23 cellular contexts compared by ENCODE assay signal in the genomic region with DNA sequence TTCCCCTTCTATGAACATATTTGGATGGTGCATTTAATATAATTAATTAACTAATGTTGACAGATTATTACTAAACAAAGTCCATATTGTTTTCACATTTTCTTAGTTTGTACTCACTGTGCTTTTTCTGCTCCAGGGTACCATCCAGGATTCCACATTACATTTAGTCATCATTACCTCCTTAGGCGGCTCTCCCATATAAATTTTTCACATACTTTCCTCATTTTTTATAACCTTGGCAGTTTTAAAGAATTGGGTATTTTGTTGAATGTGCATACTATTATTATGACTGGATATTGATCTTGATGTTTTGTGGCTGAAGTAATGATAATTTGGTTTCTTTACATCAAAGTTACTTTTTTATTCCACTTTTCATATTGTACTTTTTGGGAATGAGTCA.
DNase-seq lines count a peak whose midpoint lies in the region; ATAC-seq, FAIRE-seq and TF ChIP-seq lines count a peak whose summit lies in the region.
"Had no signal": no experiment of that assay in that cellular context is flagged by ENCODE, and none has a peak within 500 bp of the region (broad histone marks: within the 10 kb centered on the region; RNA-seq: fewer than 3 reads in every experiment).

No MANE protein-coding gene starts in this region.

- no peak for FAIRE-seq in keratinocyte (lab: Jason Lieb, UNC)
- FAIRE-seq: D721Med, GM12892, HepG2 had no signal

- no peak overlapping the region for H3K4me2 ChIP-seq in keratinocyte (ENCODE audit: control insufficient read depth, extremely low read depth, insufficient read depth, low read depth, low read length)
- H3K4me2 ChIP-seq: GM23338 had no signal

- H3K9me1 ChIP-seq in keratinocyte (ENCODE audit: control insufficient read depth, extremely low read depth, insufficient read depth, low read length), result no peaks in the 10 kb centered on the region

- H3K4me3 ChIP-seq in adipocyte (ENCODE audit: low read length), result no peak overlapping the region
- H3K4me3 ChIP-seq in keratinocyte (ENCODE audit: control insufficient read depth in 2 of 3, extremely low read depth in 1 of 3, insufficient read depth in 2 of 3, low read depth in 1 of 3, low read length in 3 of 3), result no peak overlapping the region
- H3K4me3 ChIP-seq: GM23338 had no signal

- dilution Hi-C loops in keratinocyte (cut with MboI; ENCODE audit: extremely low pct_ligation_motif_present, low sequenced_read_pairs), result no loop called here

- no peak overlapping the region for H2AFZ ChIP-seq in keratinocyte (ENCODE audit: control insufficient read depth, low read length)
- H2AFZ ChIP-seq: GM23338 had no signal

- H3K36me3 ChIP-seq in adipocyte (ENCODE audit: control insufficient read depth, insufficient read depth, low read length, severe bottlenecking) (no peaks in the 10 kb centered on the region), keratinocyte (ENCODE audit: control insufficient read depth in 2 of 2, extremely low read depth in 1 of 2, insufficient read depth in 2 of 2, low read length in 2 of 2) (no peaks in the 10 kb centered on the region)
- H3K36me3 ChIP-seq: BE2C had no signal

- ATAC-seq in left lobe of liver (no peak), HG03280 (IDR thresholded peaks at IDR 0.05; ENCODE audit: unreplicated experiment) (no peak)
- ATAC-seq: GM23338, HCT116, HepG2 had no signal

- H4K20me1 ChIP-seq in keratinocyte (ENCODE audit: control insufficient read depth, extremely low read depth, insufficient read depth, low read length), result no peaks in the 10 kb centered on the region

- H3K4me1 ChIP-seq in adipocyte (ENCODE audit: control insufficient read depth, insufficient read depth, low read length) (no peaks in the 10 kb centered on the region), keratinocyte (ENCODE audit: control insufficient read depth, extremely low read depth, insufficient read depth, low read length) (peaks cover 7% of the 10 kb centered on the region)
- H3K4me1 ChIP-seq: BE2C, Caco-2 had no signal

- TF ChIP-seq CTCF in keratinocyte (optimal IDR thresholded peaks at IDR 0.05 in 1 of 3, IDR thresholded peaks at IDR 0.05 in 1 of 3, conservative IDR thresholded peaks at IDR 0.05 in 1 of 3; ENCODE audit: extremely low read depth in 1 of 3, insufficient read depth in 2 of 3, low read length in 3 of 3), result no peak

- H3K27me3 ChIP-seq in adipocyte (replicated peaks; ENCODE audit: control insufficient read depth, insufficient read depth, low read length), result no peaks in the 10 kb centered on the region
- H3K27me3 ChIP-seq in keratinocyte (ENCODE audit: control insufficient read depth, extremely low read depth, insufficient read depth, low read length), result no peaks in the 10 kb centered on the region
- H3K27me3 ChIP-seq: BE2C had no signal

- H3K9ac ChIP-seq in adipocyte (ENCODE audit: low read length), result no peak overlapping the region
- no peak overlapping the region for H3K9ac ChIP-seq in keratinocyte (ENCODE audit: control insufficient read depth, extremely low read depth, insufficient read depth, low read length)

- DNase-seq in ELR (ENCODE audit: low read depth), result peak; percentile 53
- DNase-seq in HS-5 (ENCODE audit: low read depth), result peak; percentile 38
- peak; percentile 15 for DNase-seq in adipocyte (ENCODE audit: low read depth)
- peak; percentile 19 for DNase-seq in keratinocyte (ENCODE audit: low read depth, low spot score)
- no peak for DNase-seq in left lobe of liver (ENCODE audit: low spot score)
- DNase-seq in putamen (ENCODE audit: low spot score), result no peak
- DNase-seq: ACHN; BE2C; C1 segment of cervical spinal cord; Caco-2; CD4-positive, CD25-positive, alpha-beta regulatory T cell; CD8-positive, alpha-beta memory T cell; GDM1; H7; HFFc6; KBM-7 had no signal

- H3K9me3 ChIP-seq in adipocyte (ENCODE audit: control insufficient read depth, low read length) (no peaks in the 10 kb centered on the region), keratinocyte (ENCODE audit: control insufficient read depth, low read depth, low read length) (no peaks in the 10 kb centered on the region)
- H3K9me3 ChIP-seq: BE2C, Caco-2 had no signal

- no peaks in the 10 kb centered on the region for H3K79me2 ChIP-seq in keratinocyte (ENCODE audit: control insufficient read depth, insufficient read depth, low read length)

- no peak overlapping the region for H3K27ac ChIP-seq in keratinocyte (ENCODE audit: control insufficient read depth, insufficient read depth, low read length)
- H3K27ac ChIP-seq: HL-60 had no signal

Comparison
In these comparisons a context has a peak if more than half of its experiments do, and no peak if none do; other contexts are left out.
1. DNase-seq: peak in ELR (single experiment), HS-5 (single experiment), adipocyte (single experiment) and keratinocyte (single experiment); none in left lobe of liver (single experiment) and putamen (single experiment).